In the genomic region with DNA sequence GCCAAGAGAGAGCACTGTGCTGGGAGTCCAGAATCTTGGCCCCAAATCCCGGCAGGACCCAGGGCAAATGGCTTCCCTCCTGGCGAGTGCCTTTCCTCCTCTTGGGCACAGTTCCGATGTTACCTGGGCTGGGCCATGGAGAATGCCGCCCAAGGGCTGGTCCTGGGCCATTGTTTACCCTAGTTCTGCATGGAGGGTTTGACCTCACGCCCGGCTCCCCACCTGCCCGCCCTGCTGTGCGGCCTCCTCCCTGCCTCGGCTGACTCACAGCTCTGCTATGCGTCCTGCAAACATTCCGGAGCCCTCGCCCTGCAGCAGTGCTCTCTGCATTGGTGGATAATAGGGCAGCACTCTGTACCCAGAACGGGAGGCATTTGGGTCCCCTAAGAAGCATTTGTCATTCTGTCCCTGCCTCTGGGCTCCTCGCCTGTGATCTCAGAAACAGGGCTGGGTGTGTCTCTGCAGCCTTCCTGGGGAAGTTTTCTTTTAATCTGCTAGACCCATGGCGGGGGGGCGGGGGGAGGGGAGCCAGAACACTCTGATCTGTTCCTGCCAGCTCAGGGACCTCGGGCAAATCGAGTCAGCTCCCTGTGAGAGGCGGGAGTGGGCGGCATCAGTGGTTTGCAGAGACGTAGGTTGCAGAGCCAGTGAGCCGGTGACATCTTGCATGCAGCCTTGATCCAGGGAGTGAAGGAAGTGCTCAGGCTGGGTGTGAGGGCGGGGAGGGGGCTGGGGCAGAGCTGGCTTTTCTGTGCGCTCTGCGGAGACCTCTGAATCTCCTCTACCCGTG, we compare ENCODE assay signal across 1 cellular context.
TF ChIP-seq lines count a peak whose summit lies in the region.

No MANE protein-coding gene starts in this region.

TF ChIP-seq in HepG2, 621 proteins besides CTCF, POLR2A, EP300 and RAD21 (continued from another document and continues in another):
- TF ChIP-seq, protein P1, sequence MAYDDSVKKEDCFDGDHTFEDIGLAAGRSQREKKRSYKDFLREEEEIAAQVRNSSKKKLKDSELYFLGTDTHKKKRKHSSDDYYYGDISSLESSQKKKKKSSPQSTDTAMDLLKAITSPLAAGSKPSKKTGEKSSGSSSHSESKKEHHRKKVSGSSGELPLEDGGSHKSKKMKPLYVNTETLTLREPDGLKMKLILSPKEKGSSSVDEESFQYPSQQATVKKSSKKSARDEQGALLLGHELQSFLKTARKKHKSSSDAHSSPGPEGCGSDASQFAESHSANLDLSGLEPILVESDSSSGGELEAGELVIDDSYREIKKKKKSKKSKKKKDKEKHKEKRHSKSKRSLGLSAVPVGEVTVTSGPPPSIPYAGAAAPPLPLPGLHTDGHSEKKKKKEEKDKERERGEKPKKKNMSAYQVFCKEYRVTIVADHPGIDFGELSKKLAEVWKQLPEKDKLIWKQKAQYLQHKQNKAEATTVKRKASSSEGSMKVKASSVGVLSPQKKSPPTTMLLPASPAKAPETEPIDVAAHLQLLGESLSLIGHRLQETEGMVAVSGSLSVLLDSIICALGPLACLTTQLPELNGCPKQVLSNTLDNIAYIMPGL (CRISPR knock-in tag; IDR thresholded peaks at IDR 0.05; ENCODE audit: borderline replicate concordance in 1 of 2, low read depth in 1 of 2) = peak in 1 of 2 experiments; percentile 39; a peak in 1 of 4 replicates
- TF ChIP-seq IRF2 (CRISPR knock-in tag; IDR thresholded peaks at IDR 0.05) (peak; percentile 29; the same call in 1 of the 2 replicates), SETDB1 (CRISPR knock-in tag; IDR thresholded peaks at IDR 0.05; ENCODE audit: borderline replicate concordance) (no peak), ZNF567 (CRISPR knock-in tag; IDR thresholded peaks at IDR 0.05; ENCODE audit: borderline replicate concordance) (no peak), GABPB1 (CRISPR knock-in tag; IDR thresholded peaks at IDR 0.05) (peak; percentile 50), ZBTB8A (CRISPR knock-in tag; IDR thresholded peaks at IDR 0.05; ENCODE audit: borderline replicate concordance, low read depth) (no peak), RFX5 (IDR thresholded peaks at IDR 0.05; ENCODE audit: low read depth, low read length) (no peak), KMT2B (CRISPR knock-in tag; IDR thresholded peaks at IDR 0.05) (no peak), ZNF576 (CRISPR knock-in tag; IDR thresholded peaks at IDR 0.05) (no peak), ZMYM4 (CRISPR knock-in tag; IDR thresholded peaks at IDR 0.05) (no peak), ZNF484 (CRISPR knock-in tag; IDR thresholded peaks at IDR 0.05; ENCODE audit: borderline replicate concordance, low read depth) (no peak), HMG20A (CRISPR knock-in tag; IDR thresholded peaks at IDR 0.05; ENCODE audit: borderline replicate concordance) (peak; percentile 64), RNF2 (conservative IDR thresholded peaks at IDR 0.05; ENCODE audit: low read depth) (0 out of 2 replicates have a peak, but pooled peaks have one; percentile 32), THAP11 (CRISPR knock-in tag; IDR thresholded peaks at IDR 0.05) (peak; percentile 55), MAZ (IDR thresholded peaks at IDR 0.05; ENCODE audit: borderline replicate concordance, low read depth, low read length) (no peak), MAZ (CRISPR knock-in tag; IDR thresholded peaks at IDR 0.05; ENCODE audit: low read depth) (peak; percentile 60; the same call in 1 of the 2 replicates), TFDP2 (CRISPR knock-in tag; IDR thresholded peaks at IDR 0.05) (0 out of 2 replicates have a peak, but pooled peaks have one; percentile 28), ZFY (CRISPR knock-in tag; IDR thresholded peaks at IDR 0.05) (peak; percentile 22; the same call in 1 of the 2 replicates), ZFP36L1 (CRISPR knock-in tag; IDR thresholded peaks at IDR 0.05) (no peak), GMEB2 (CRISPR knock-in tag; IDR thresholded peaks at IDR 0.05; ENCODE audit: low read depth) (no peak), HIC2 (CRISPR knock-in tag; IDR thresholded peaks at IDR 0.05; ENCODE audit: low read depth) (peak; percentile 85), ARNTL (CRISPR knock-in tag; IDR thresholded peaks at IDR 0.05) (peak; percentile 36; the same call in 1 of the 2 replicates), HOXA3 (CRISPR knock-in tag; IDR thresholded peaks at IDR 0.05) (peak; percentile 50; the same call in 1 of the 2 replicates), ZNF512B (CRISPR knock-in tag; IDR thresholded peaks at IDR 0.05; ENCODE audit: borderline replicate concordance) (no peak)
- TF ChIP-seq, protein P2, sequence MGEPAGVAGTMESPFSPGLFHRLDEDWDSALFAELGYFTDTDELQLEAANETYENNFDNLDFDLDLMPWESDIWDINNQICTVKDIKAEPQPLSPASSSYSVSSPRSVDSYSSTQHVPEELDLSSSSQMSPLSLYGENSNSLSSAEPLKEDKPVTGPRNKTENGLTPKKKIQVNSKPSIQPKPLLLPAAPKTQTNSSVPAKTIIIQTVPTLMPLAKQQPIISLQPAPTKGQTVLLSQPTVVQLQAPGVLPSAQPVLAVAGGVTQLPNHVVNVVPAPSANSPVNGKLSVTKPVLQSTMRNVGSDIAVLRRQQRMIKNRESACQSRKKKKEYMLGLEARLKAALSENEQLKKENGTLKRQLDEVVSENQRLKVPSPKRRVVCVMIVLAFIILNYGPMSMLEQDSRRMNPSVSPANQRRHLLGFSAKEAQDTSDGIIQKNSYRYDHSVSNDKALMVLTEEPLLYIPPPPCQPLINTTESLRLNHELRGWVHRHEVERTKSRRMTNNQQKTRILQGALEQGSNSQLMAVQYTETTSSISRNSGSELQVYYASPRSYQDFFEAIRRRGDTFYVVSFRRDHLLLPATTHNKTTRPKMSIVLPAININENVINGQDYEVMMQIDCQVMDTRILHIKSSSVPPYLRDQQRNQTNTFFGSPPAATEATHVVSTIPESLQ (CRISPR knock-in tag; conservative IDR thresholded peaks at IDR 0.05) = no peak
- TF ChIP-seq, protein P3, sequence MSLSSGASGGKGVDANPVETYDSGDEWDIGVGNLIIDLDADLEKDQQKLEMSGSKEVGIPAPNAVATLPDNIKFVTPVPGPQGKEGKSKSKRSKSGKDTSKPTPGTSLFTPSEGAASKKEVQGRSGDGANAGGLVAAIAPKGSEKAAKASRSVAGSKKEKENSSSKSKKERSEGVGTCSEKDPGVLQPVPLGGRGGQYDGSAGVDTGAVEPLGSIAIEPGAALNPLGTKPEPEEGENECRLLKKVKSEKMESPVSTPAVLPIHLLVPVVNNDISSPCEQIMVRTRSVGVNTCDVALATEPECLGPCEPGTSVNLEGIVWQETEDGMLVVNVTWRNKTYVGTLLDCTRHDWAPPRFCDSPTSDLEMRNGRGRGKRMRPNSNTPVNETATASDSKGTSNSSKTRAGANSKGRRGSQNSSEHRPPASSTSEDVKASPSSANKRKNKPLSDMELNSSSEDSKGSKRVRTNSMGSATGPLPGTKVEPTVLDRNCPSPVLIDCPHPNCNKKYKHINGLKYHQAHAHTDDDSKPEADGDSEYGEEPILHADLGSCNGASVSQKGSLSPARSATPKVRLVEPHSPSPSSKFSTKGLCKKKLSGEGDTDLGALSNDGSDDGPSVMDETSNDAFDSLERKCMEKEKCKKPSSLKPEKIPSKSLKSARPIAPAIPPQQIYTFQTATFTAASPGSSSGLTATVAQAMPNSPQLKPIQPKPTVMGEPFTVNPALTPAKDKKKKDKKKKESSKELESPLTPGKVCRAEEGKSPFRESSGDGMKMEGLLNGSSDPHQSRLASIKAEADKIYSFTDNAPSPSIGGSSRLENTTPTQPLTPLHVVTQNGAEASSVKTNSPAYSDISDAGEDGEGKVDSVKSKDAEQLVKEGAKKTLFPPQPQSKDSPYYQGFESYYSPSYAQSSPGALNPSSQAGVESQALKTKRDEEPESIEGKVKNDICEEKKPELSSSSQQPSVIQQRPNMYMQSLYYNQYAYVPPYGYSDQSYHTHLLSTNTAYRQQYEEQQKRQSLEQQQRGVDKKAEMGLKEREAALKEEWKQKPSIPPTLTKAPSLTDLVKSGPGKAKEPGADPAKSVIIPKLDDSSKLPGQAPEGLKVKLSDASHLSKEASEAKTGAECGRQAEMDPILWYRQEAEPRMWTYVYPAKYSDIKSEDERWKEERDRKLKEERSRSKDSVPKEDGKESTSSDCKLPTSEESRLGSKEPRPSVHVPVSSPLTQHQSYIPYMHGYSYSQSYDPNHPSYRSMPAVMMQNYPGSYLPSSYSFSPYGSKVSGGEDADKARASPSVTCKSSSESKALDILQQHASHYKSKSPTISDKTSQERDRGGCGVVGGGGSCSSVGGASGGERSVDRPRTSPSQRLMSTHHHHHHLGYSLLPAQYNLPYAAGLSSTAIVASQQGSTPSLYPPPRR (CRISPR knock-in tag; IDR thresholded peaks at IDR 0.05; ENCODE audit: borderline replicate concordance) = peak; percentile 52; the same call in 1 of the 2 replicates
- TF ChIP-seq, protein P4, sequence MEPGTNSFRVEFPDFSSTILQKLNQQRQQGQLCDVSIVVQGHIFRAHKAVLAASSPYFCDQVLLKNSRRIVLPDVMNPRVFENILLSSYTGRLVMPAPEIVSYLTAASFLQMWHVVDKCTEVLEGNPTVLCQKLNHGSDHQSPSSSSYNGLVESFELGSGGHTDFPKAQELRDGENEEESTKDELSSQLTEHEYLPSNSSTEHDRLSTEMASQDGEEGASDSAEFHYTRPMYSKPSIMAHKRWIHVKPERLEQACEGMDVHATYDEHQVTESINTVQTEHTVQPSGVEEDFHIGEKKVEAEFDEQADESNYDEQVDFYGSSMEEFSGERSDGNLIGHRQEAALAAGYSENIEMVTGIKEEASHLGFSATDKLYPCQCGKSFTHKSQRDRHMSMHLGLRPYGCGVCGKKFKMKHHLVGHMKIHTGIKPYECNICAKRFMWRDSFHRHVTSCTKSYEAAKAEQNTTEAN (CRISPR knock-in tag; conservative IDR thresholded peaks at IDR 0.05) = no peak
